15 cellular contexts compared by ENCODE assay signal in the genomic region with DNA sequence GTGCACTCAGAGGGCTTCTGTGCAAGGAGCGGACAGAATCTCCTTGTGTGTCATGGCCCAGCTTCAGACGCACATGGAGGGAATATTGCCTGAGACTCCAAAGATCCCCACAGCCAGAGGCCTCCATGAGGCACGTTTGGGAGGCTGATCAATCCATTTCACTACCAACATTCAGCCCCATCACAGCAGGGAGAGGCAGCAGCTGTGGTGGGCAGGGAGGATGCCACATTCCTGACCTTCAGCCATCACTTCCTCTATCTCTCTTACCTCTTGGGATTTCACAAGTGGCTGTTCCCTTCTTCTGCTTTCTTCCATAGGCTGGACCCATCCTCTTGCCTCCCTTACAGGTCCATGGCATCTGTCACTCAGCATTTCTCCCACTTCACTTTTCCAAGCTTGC.
"Had no signal": no experiment of that assay in that cellular context is flagged by ENCODE, and none has a peak within 500 bp of the region (broad histone marks: within the 10 kb centered on the region; RNA-seq: fewer than 3 reads in every experiment).

No MANE protein-coding gene starts in this region.

- ATAC-seq: activated CD8-positive, alpha-beta T cell treated with anti-CD3 and anti-CD28 coated beads for 36 hours; activated T-cell treated with anti-CD3 and anti-CD28 coated beads, Interleukin-2, amount 50 U/mL, for 72 hours; heart left ventricle; stimulated activated naive CD8-positive, alpha-beta T cell treated with anti-CD3 and anti-CD28 coated beads, Interleukin-15, amount 100 ng/mL, for 72 hours had no signal

- H3K4me3 ChIP-seq: cardiac muscle cell, heart left ventricle, left ventricle myocardium inferior, thoracic aorta, uterus had no signal

- H3K36me3 ChIP-seq: cardiac muscle cell, heart left ventricle, left ventricle myocardium inferior, thoracic aorta, uterus had no signal

- H3K9me3 ChIP-seq: heart left ventricle, left ventricle myocardium inferior, thoracic aorta, uterus had no signal

- H3K27ac ChIP-seq: cardiac muscle cell, heart left ventricle, left ventricle myocardium inferior, thoracic aorta, uterus, VCaP had no signal

- H3K4me1 ChIP-seq: uterus had no signal

- DNase-seq: activated CD4-positive, alpha-beta T cell treated with anti-CD3 and anti-CD28 coated beads for 4 hours; activated CD8-positive, alpha-beta memory T cell treated with anti-CD3 and anti-CD28 coated beads, Interleukin-2, amount 50 U/mL, for 4 hours; activated CD8-positive, alpha-beta T cell treated with anti-CD3 and anti-CD28 coated beads for 36 hours; activated gamma-delta T cell treated with Interleukin-2 at 50 U/mL for 16 hours; activated T-cell treated with anti-CD3 and anti-CD28 coated beads, Interleukin-2, amount 50 U/mL, for 72 hours; heart left ventricle; kidney; left ventricle myocardium inferior; stimulated activated CD4-positive, alpha-beta T cell treated with anti-CD3 and anti-CD28 coated beads, Interleukin-4, amount 100 ng/mL, for 1 hour; stimulated activated naive CD8-positive, alpha-beta T cell treated with anti-CD3 and anti-CD28 coated beads, Interleukin-15, amount 100 ng/mL, for 72 hours; T-helper 9 cell; uterus had no signal

- H3K27me3 ChIP-seq: cardiac muscle cell, heart left ventricle, uterus had no signal
